8 cellular contexts compared by ENCODE assay signal in genomic region chrX:149829751-149830191, GRCh38. TPM values are rescaled to one million over a fixed set of nuclear protein-coding genes. Genes with fewer than 3 reads are reported as not detected.
DNase-seq lines count a peak whose midpoint lies in the region; ATAC-seq, FAIRE-seq and TF ChIP-seq lines count a peak whose summit lies in the region.

No MANE protein-coding gene starts in this region.

- H3K36me3 ChIP-seq in endothelial cell of umbilical vein (ENCODE audit: control insufficient read depth in 2 of 2, extremely low read depth in 1 of 2, insufficient read depth in 2 of 2, low read length in 2 of 2): no peaks in the 10 kb centered on the region
- H3K36me3 ChIP-seq in BE2C: no peaks in the 10 kb centered on the region
- no peaks in the 10 kb centered on the region for H3K36me3 ChIP-seq in left ventricle myocardium inferior
- H3K36me3 ChIP-seq in ovary: no peaks in the 10 kb centered on the region

- H3K27ac ChIP-seq in endothelial cell of umbilical vein (ENCODE audit: insufficient read depth, low read depth, low read length): no peak overlapping the region
- no peak overlapping the region for H3K27ac ChIP-seq in left ventricle myocardium inferior (replicated peaks)
- peak overlapping the region in 1 of 2 donors; percentile 62 for H3K27ac ChIP-seq in ovary

- CTCF ChIA-PET in endothelial cell of umbilical vein (lab: Charles Lee): no interaction called here

- H3K27me3 ChIP-seq in endothelial cell of umbilical vein (ENCODE audit: control insufficient read depth in 2 of 2, insufficient read depth in 2 of 2, low read length in 2 of 2) (no peaks in the 10 kb centered on the region), BE2C (peaks cover 3% of the 10 kb centered on the region; the same call in 1 of the 2 replicates), left ventricle myocardium inferior (ENCODE audit: low read depth) (peaks cover 7% of the 10 kb centered on the region), ovary (no peaks in the 10 kb centered on the region)

- H3K4me1 ChIP-seq in endothelial cell of umbilical vein (ENCODE audit: control insufficient read depth, extremely low read depth, insufficient read depth, low read length) (no peaks in the 10 kb centered on the region), BE2C (no peaks in the 10 kb centered on the region), left ventricle myocardium inferior (no peaks in the 10 kb centered on the region), ovary (ENCODE audit: insufficient read depth) (no peaks in the 10 kb centered on the region)

- intact Hi-C loops in endothelial cell of umbilical vein (cut with micrococcal nuclease) (no loop called here), left ventricle myocardium inferior (cut with micrococcal nuclease) (no loop called here), ovary (cut with DNase I) (no loop called here), left colon (cut with DNase I, micrococcal nuclease) (no loop called here)

- TF ChIP-seq EP300 in ovary (IDR thresholded peaks at IDR 0.05): no peak

- H2AFZ ChIP-seq in endothelial cell of umbilical vein (ENCODE audit: low read depth, low read length): no peak overlapping the region

- H3K9me3 ChIP-seq in endothelial cell of umbilical vein (replicated peaks; ENCODE audit: control insufficient read depth, insufficient read depth, low read length) (no peaks in the 10 kb centered on the region), BE2C (no peaks in the 10 kb centered on the region), left ventricle myocardium inferior (replicated peaks) (no peaks in the 10 kb centered on the region), ovary (no peaks in the 10 kb centered on the region)

- H3K9me1 ChIP-seq in endothelial cell of umbilical vein (replicated peaks; ENCODE audit: control insufficient read depth, extremely low read depth, insufficient read depth, low read length): no peaks in the 10 kb centered on the region

- TF ChIP-seq CTCF in endothelial cell of umbilical vein (IDR thresholded peaks at IDR 0.05; ENCODE audit: extremely low read depth in 1 of 2, insufficient read depth in 1 of 2, low read depth in 1 of 2, low read length in 2 of 2) (no peak), BE2C (IDR thresholded peaks at IDR 0.05; ENCODE audit: low read depth, low read length) (no peak), left ventricle myocardium inferior (IDR thresholded peaks at IDR 0.05; ENCODE audit: borderline replicate concordance) (no peak), ovary (IDR thresholded peaks at IDR 0.05) (no peak)

- H3K9ac ChIP-seq in endothelial cell of umbilical vein (replicated peaks; ENCODE audit: extremely low read depth, insufficient read depth, low read length): no peak overlapping the region

- H3K79me2 ChIP-seq in endothelial cell of umbilical vein (ENCODE audit: control insufficient read depth, insufficient read depth, low read length): no peaks in the 10 kb centered on the region

- ATAC-seq in GM21360 (IDR thresholded peaks at IDR 0.05; ENCODE audit: unreplicated experiment) (peak; percentile 49), left colon (no peak)

- dilution Hi-C loops in endothelial cell of umbilical vein (cut with MboI; ENCODE audit: extremely low pct_ligation_motif_present, low sequenced_read_pairs): no loop called here

- DNase-seq in RPMI7951 (ENCODE audit: low read depth) (peak; percentile 63), endothelial cell of umbilical vein (ENCODE audit: low read depth, low spot score) (no peak), BE2C (no peak), left ventricle myocardium inferior (no peak), ovary (no peak), left colon (no peak)
- peak; percentile 30 for DNase-seq in stimulated activated CD8-positive, alpha-beta memory T cell treated with anti-CD3 and anti-CD28 coated beads, Interleukin-4, amount 100 ng/mL, for 24 hours (ENCODE audit: low read depth)

- WGBS in ovary, 3 donors: 29 to 38% (median 30%) methylated on average over 3 of the region's 3 CpGs

- H4K20me1 ChIP-seq in endothelial cell of umbilical vein (replicated peaks; ENCODE audit: control insufficient read depth, extremely low read depth, insufficient read depth, low read length): no peaks in the 10 kb centered on the region

- FAIRE-seq in endothelial cell of umbilical vein (lab: Jason Lieb, UNC): no peak

- no TSS peak for BruUV-seq in endothelial cell of umbilical vein (replicated peaks; lab: Mats Ljungman, UMichigan)

- POLR2A ChIA-PET in endothelial cell of umbilical vein (lab: Charles Lee): no interaction called here

- no peak for TF ChIP-seq POLR2A in endothelial cell of umbilical vein (IDR thresholded peaks at IDR 0.05; ENCODE audit: low read depth, low read length)
- no peak for TF ChIP-seq POLR2A in ovary (IDR thresholded peaks at IDR 0.05)

- no peak overlapping the region for H3K4me3 ChIP-seq in endothelial cell of umbilical vein (replicated peaks in 1 of 3; ENCODE audit: insufficient read depth in 1 of 3, low read depth in 1 of 3, low read length in 3 of 3)
- H3K4me3 ChIP-seq in BE2C (ENCODE audit: low read depth, low read length): no peak overlapping the region
- H3K4me3 ChIP-seq in left ventricle myocardium inferior: no peak overlapping the region
- no peak overlapping the region for H3K4me3 ChIP-seq in ovary

- peak overlapping the region; percentile 62 for H3K4me2 ChIP-seq in endothelial cell of umbilical vein (ENCODE audit: insufficient read depth, low read length)

TF ChIP-seq in endothelial cell of umbilical vein, 7 proteins besides CTCF, POLR2A, EP300 and RAD21:
- no peak for TF ChIP-seq MAX (IDR thresholded peaks at IDR 0.05; ENCODE audit: insufficient read depth, insufficient read length)

RNA-seq across cellular contexts. Expression of gene MAGEA9, which starts 48.0 kb away (rescaled TPM):
- total RNA-seq in RPMI7951 (2014; rRNA removed; shearing (Covaris generic)): not detected in 2 replicates
- total RNA-seq in endothelial cell of umbilical vein (not detected in 2 replicates), left ventricle myocardium inferior (not detected), ovary (not detected), left colon (not detected)
- polyA plus RNA-seq in endothelial cell of umbilical vein (not detected in 2 replicates), ovary (not detected)
- polyA plus RNA-seq in endothelial cell of umbilical vein (2011; cell fraction: cytosol; rRNA removed): not detected in 2 replicates
- not detected in 2 replicates for polyA plus RNA-seq in endothelial cell of umbilical vein (2011; cell fraction: nucleus; rRNA removed)
- not detected in 2 replicates for polyA plus RNA-seq in endothelial cell of umbilical vein (2012)
- not detected in 2 replicates for polyA minus RNA-seq in endothelial cell of umbilical vein
- polyA minus RNA-seq in endothelial cell of umbilical vein (2011; cell fraction: cytosol; rRNA and poly(A)+ RNA removed): not detected
- not detected in 2 replicates for polyA minus RNA-seq in endothelial cell of umbilical vein (2011; cell fraction: nucleus; rRNA and poly(A)+ RNA removed)
- polyA plus RNA-seq in BE2C (2012; ENCODE audit: insufficient read depth, insufficient read length, low read depth): not detected

RNA-seq across cellular contexts. Expression of gene MAGEA8, which starts 51.2 kb away (rescaled TPM):
- total RNA-seq in RPMI7951 (2014; rRNA removed; shearing (Covaris generic)): 1.1 and 1.4 TPM in 2 replicates
- not detected in 2 replicates for total RNA-seq in endothelial cell of umbilical vein
- not detected in 2 replicates for polyA plus RNA-seq in endothelial cell of umbilical vein
- polyA plus RNA-seq in endothelial cell of umbilical vein (2011; cell fraction: cytosol; rRNA removed): not detected in 2 replicates
- not detected in 2 replicates for polyA plus RNA-seq in endothelial cell of umbilical vein (2011; cell fraction: nucleus; rRNA removed)
- not detected in 2 replicates for polyA plus RNA-seq in endothelial cell of umbilical vein (2012)
- not detected in 2 replicates for polyA minus RNA-seq in endothelial cell of umbilical vein
- not detected for polyA minus RNA-seq in endothelial cell of umbilical vein (2011; cell fraction: cytosol; rRNA and poly(A)+ RNA removed)
- not detected in 2 replicates for polyA minus RNA-seq in endothelial cell of umbilical vein (2011; cell fraction: nucleus; rRNA and poly(A)+ RNA removed)
- not detected for polyA plus RNA-seq in BE2C (2012; ENCODE audit: insufficient read depth, insufficient read length, low read depth)
- total RNA-seq in left ventricle myocardium inferior: not detected
- total RNA-seq in ovary: not detected
- polyA plus RNA-seq in ovary: not detected
- total RNA-seq in left colon: not detected

RNA-seq across cellular contexts. Expression of gene HSFX1, which starts 55.9 kb away (rescaled TPM):
- 0.20 and 0.36 TPM in 2 replicates for total RNA-seq in RPMI7951 (2014; rRNA removed; shearing (Covaris generic))
- 0.53 and 0.88 TPM in 2 replicates for total RNA-seq in endothelial cell of umbilical vein
- 0.41 and 0.68 TPM in 2 replicates for polyA plus RNA-seq in endothelial cell of umbilical vein
- 0.08 and 0.23 TPM in 2 replicates for polyA plus RNA-seq in endothelial cell of umbilical vein (2011; cell fraction: cytosol; rRNA removed)
- 0.99 and 1.3 TPM in 2 replicates for polyA plus RNA-seq in endothelial cell of umbilical vein (2011; cell fraction: nucleus; rRNA removed)
- polyA plus RNA-seq in endothelial cell of umbilical vein (2012): 0.19 and 0.21 TPM in 2 replicates
- polyA minus RNA-seq in endothelial cell of umbilical vein: 1.2 and 1.7 TPM in 2 replicates
- polyA minus RNA-seq in endothelial cell of umbilical vein (2011; cell fraction: cytosol; rRNA and poly(A)+ RNA removed): not detected
- 0.96 and 1.1 TPM in 2 replicates for polyA minus RNA-seq in endothelial cell of umbilical vein (2011; cell fraction: nucleus; rRNA and poly(A)+ RNA removed)
- polyA plus RNA-seq in BE2C (2012; ENCODE audit: insufficient read depth, insufficient read length, low read depth): 1.0 TPM
- 3.0 TPM for total RNA-seq in left ventricle myocardium inferior
- total RNA-seq in ovary: 1 to 10 TPM; 1.7 to 4.9 (median 3.2) TPM
- 1 to 10 TPM in 1 of 2 donors, under 1 TPM in 1; 0.73 to 3.2 TPM for polyA plus RNA-seq in ovary
- total RNA-seq in left colon: 1 to 10 TPM; 1.0 to 1.5 TPM

Comparison
In these comparisons a context has a peak if more than half of its experiments do, and no peak if none do; other contexts are left out.
1. DNase-seq: peak in RPMI7951 (single experiment) and stimulated activated CD8-positive, alpha-beta memory T cell treated with anti-CD3 and anti-CD28 coated beads, Interleukin-4, amount 100 ng/mL, for 24 hours (single experiment); none in endothelial cell of umbilical vein (single experiment), BE2C (single experiment), left ventricle myocardium inferior (single experiment), ovary (0 of 5) and left colon (0 of 2).